Comparison of ENCODE assay signal across 1 cellular context in the genomic region with DNA sequence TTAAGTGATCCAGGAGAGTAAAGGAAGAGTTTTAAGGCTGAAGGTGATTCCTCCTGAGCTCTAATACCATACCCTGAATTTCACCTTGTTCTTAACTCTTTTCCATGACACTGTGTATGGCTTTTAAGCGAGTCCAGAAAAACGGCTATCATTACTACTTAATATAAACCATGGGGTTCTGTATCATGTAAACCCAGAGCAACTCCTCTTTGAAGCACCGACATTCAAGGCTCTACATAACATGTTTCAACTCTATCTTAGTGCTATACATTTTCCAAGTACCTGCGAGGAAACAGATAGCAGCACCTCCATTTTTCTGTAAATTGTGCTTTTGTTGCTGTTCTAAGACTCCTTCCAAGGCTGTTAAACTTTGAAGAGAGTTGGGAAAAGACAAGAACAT.
TF ChIP-seq lines count a peak whose summit lies in the region.

No MANE protein-coding gene starts in this region.

TF ChIP-seq in GM12878, 131 proteins besides CTCF, POLR2A, EP300 and RAD21:
- TF ChIP-seq RELA (IDR thresholded peaks at IDR 0.05; ENCODE audit: borderline replicate concordance, partially characterized antibody) (no peak), ATF7 (IDR thresholded peaks at IDR 0.05; ENCODE audit: low read depth) (no peak), LARP7 (IDR thresholded peaks at IDR 0.05) (no peak), STAT1 (conservative IDR thresholded peaks at IDR 0.05) (no peak), TBL1XR1 (IDR thresholded peaks at IDR 0.05; ENCODE audit: low read depth, low read length) (no peak), NKRF (conservative IDR thresholded peaks at IDR 0.05) (no peak), JUND (IDR thresholded peaks at IDR 0.05; ENCODE audit: low read depth, low read length) (no peak), GABPA (IDR thresholded peaks at IDR 0.05; ENCODE audit: low read depth) (no peak), IKZF1 (conservative IDR thresholded peaks at IDR 0.05) (no peak), SMAD1 (IDR thresholded peaks at IDR 0.05; ENCODE audit: low read depth, partially characterized antibody) (no peak), ASH2L (IDR thresholded peaks at IDR 0.05; ENCODE audit: borderline replicate concordance, low read depth) (no peak), SMC3 (IDR thresholded peaks at IDR 0.05; ENCODE audit: borderline replicate concordance, low read length) (no peak), ZNF217 (IDR thresholded peaks at IDR 0.05) (no peak), SRF (IDR thresholded peaks at IDR 0.05; ENCODE audit: low read depth in 2 of 2, low read length in 2 of 2) (no peak), TARDBP (IDR thresholded peaks at IDR 0.05; ENCODE audit: borderline replicate concordance) (no peak)
